ENCODE assay signal across 28 cellular contexts in genomic region chr2:214843823-214844222, GRCh38.
"Had no signal": no experiment of that assay in that cellular context is flagged by ENCODE, and none has a peak within 500 bp of the region (broad histone marks: within the 10 kb centered on the region; RNA-seq: fewer than 3 reads in every experiment).

No MANE protein-coding gene starts in this region.

- FAIRE-seq: astrocyte, bronchial epithelial cell had no signal

- H3K27ac ChIP-seq: brain microvascular endothelial cell, coronary artery, dorsolateral prefrontal cortex, esophagus muscularis mucosa, gastroesophageal sphincter had no signal

- DNase-seq: activated CD4-positive, alpha-beta memory T cell treated with anti-CD3 and anti-CD28 coated beads for 36 hours; activated CD4-positive, alpha-beta T cell treated with anti-CD3 and anti-CD28 coated beads for 36 hours; activated CD4-positive, alpha-beta T cell treated with anti-CD3 and anti-CD28 coated beads, Interleukin-2, amount 10 ng/mL, durations not matched to agents 24 days and 14 days; activated CD4-positive, CD25-positive, alpha-beta regulatory T cell; activated CD4-positive, CD25-positive, alpha-beta regulatory T cell treated with anti-CD3 and anti-CD28 coated beads, Interleukin-2, amount 50 U/mL, for 72 hours; activated CD8-positive, alpha-beta memory T cell treated with anti-CD3 and anti-CD28 coated beads, Interleukin-2, amount 10 ng/mL, durations not matched to agents 7 days and 5 days; activated CD8-positive, alpha-beta memory T cell treated with anti-CD3 and anti-CD28 coated beads, Interleukin-2, amount 50 U/mL, for 4 hours; activated CD8-positive, alpha-beta T cell treated with anti-CD3 and anti-CD28 coated beads, Interleukin-2, amount 10 ng/mL, durations not matched to agents 7 days and 5 days; activated effector memory CD4-positive, alpha-beta T cell treated with anti-CD3 and anti-CD28 coated beads, Interleukin-2, amount 50 U/mL, for 16 hours; activated naive CD4-positive, alpha-beta T cell treated with anti-CD3 and anti-CD28 coated beads for 36 hours; activated naive CD8-positive, alpha-beta T cell treated with anti-CD3 and anti-CD28 coated beads, Interleukin-2, amount 10 ng/mL, durations not matched to agents 7 days and 5 days; activated T-cell treated with anti-CD3 and anti-CD28 coated beads, Interleukin-2, amount 50 U/mL, for 1 hour; activated T-cell treated with anti-CD3 and anti-CD28 coated beads, Interleukin-2, amount 50 U/mL, for 48 hours; amniotic stem cell; anterior cingulate cortex; brain microvascular endothelial cell; dorsolateral prefrontal cortex; effector memory CD4-positive, alpha-beta T cell; endodermal cell; erythroblast; foreskin melanocyte; head of caudate nucleus; T-helper 2 cell had no signal

- H3K4me1 ChIP-seq: esophagus muscularis mucosa, gastroesophageal sphincter had no signal

- ATAC-seq: activated CD4-positive, alpha-beta T cell treated with anti-CD3 and anti-CD28 coated beads for 36 hours; activated CD8-positive, alpha-beta memory T cell treated with anti-CD3 and anti-CD28 coated beads, Interleukin-2, amount 10 ng/mL, durations not matched to agents 7 days and 5 days; activated CD8-positive, alpha-beta T cell treated with anti-CD3 and anti-CD28 coated beads, Interleukin-2, amount 10 ng/mL, durations not matched to agents 7 days and 5 days; gastroesophageal sphincter had no signal

- H3K36me3 ChIP-seq: brain microvascular endothelial cell, esophagus muscularis mucosa, gastroesophageal sphincter had no signal

- H3K4me3 ChIP-seq: coronary artery, dorsolateral prefrontal cortex, esophagus muscularis mucosa, gastroesophageal sphincter had no signal

- H3K27me3 ChIP-seq: brain microvascular endothelial cell, dorsolateral prefrontal cortex, esophagus muscularis mucosa, gastroesophageal sphincter had no signal
